8 cellular contexts compared by ENCODE assay signal in genomic region chr1:151196292-151196800, GRCh38. TPM values are rescaled to one million over a fixed set of nuclear protein-coding genes. Genes with fewer than 3 reads are reported as not detected.
DNase-seq lines count a peak whose midpoint lies in the region; ATAC-seq and TF ChIP-seq lines count a peak whose summit lies in the region.

No MANE protein-coding gene starts in this region.

- H3K4me3 ChIP-seq in GM06990 (replicated peaks; ENCODE audit: low read depth, low read length), result peak overlapping the region; percentile 37
- H3K4me3 ChIP-seq in smooth muscle cell, result peak overlapping the region; percentile 12

- H3K27me3 ChIP-seq in GM06990 (replicated peaks; ENCODE audit: control insufficient read depth, insufficient read depth, low read length) (no peaks in the 10 kb centered on the region), smooth muscle cell (ENCODE audit: low read depth) (no peaks in the 10 kb centered on the region)

- H3K4me1 ChIP-seq in smooth muscle cell (ENCODE audit: low read depth), result peaks cover 8% of the 10 kb centered on the region

- 65% methylated on average over 14 of the region's 14 CpGs for WGBS in smooth muscle cell (ENCODE audit: low lambda C conversion rate)

- H3K79me2 ChIP-seq in smooth muscle cell (ENCODE audit: low read depth), result peaks cover 21% of the 10 kb centered on the region

- TF ChIP-seq CTCF in GM06990 (IDR thresholded peaks at IDR 0.05; ENCODE audit: insufficient read depth, low read length, poor library complexity, severe bottlenecking) (peak; percentile 49), smooth muscle cell (IDR thresholded peaks at IDR 0.05; ENCODE audit: borderline replicate concordance, insufficient read depth, poor library complexity, severe bottlenecking) (peak; percentile 45)

- H3K4me2 ChIP-seq in smooth muscle cell, result peak overlapping the region; percentile 49

- ATAC-seq in HG02938 (IDR thresholded peaks at IDR 0.05; ENCODE audit: unreplicated experiment) (no peak), GM19463 (IDR thresholded peaks at IDR 0.05; ENCODE audit: unreplicated experiment) (no peak)

- H4K20me1 ChIP-seq in smooth muscle cell (ENCODE audit: low read depth), result peaks cover 19% of the 10 kb centered on the region

- DNase-seq in GM06990 (ENCODE audit: extremely low read depth, insufficient read length) (peak; percentile 33), NCI-H187 treated with DMSO at 0.1 percent for 48 hours (lab: John Stamatoyannopoulos, UW) (peak; percentile 93), T-helper 1 cell (peak in 4 of 5 donors; percentile 34 to 71 (median 46)), brain pericyte (ENCODE audit: low read depth, low spot score) (peak; percentile 61), inferior parietal cortex (ENCODE audit: extremely low spot score) (peak; percentile 91), smooth muscle cell (lab: John Stamatoyannopoulos, UW; ENCODE audit: unreplicated experiment) (no peak)

- H3K9ac ChIP-seq in smooth muscle cell (ENCODE audit: low read depth), result peak overlapping the region; percentile 51

- H3K27ac ChIP-seq in smooth muscle cell (ENCODE audit: low read depth), result peak overlapping the region; percentile 86

- peaks cover 6% of the 10 kb centered on the region for H3F3A ChIP-seq in smooth muscle cell (ENCODE audit: low read depth)

- H3K9me3 ChIP-seq in smooth muscle cell (replicated peaks; ENCODE audit: low read depth), result no peaks in the 10 kb centered on the region

- H3K36me3 ChIP-seq in GM06990 (ENCODE audit: control insufficient read depth, insufficient read depth, low read length) (no peaks in the 10 kb centered on the region), smooth muscle cell (ENCODE audit: low read depth) (no peaks in the 10 kb centered on the region)

- peak overlapping the region; percentile 51 for H2AFZ ChIP-seq in smooth muscle cell (ENCODE audit: low read depth)

RNA-seq across cellular contexts. Expression of gene PIP5K1A, which starts 2.0 kb away (rescaled TPM):
- 54.6 and 78.2 TPM in 2 replicates for total RNA-seq in smooth muscle cell
- polyA plus RNA-seq in smooth muscle cell, result 24.1 and 25.8 TPM in 2 replicates

RNA-seq across cellular contexts. Expression of gene VPS72, which starts 6.3 kb away (rescaled TPM):
- 35.0 and 44.9 TPM in 2 replicates for total RNA-seq in smooth muscle cell
- polyA plus RNA-seq in smooth muscle cell, result 57.9 and 74.1 TPM in 2 replicates

RNA-seq across cellular contexts. Expression of gene TMOD4, which starts 20.6 kb away (rescaled TPM):
- not detected in 2 replicates for total RNA-seq in smooth muscle cell
- polyA plus RNA-seq in smooth muscle cell, result 0.37 TPM in 1 of 2 replicates, not detected in the other

RNA-seq across cellular contexts. Expression of gene SCNM1, which starts 30.4 kb away (rescaled TPM):
- 49.7 and 58.6 TPM in 2 replicates for total RNA-seq in smooth muscle cell
- polyA plus RNA-seq in smooth muscle cell, result 94.8 and 105 TPM in 2 replicates

RNA-seq across cellular contexts. Expression of gene LYSMD1, which starts 30.6 kb away (rescaled TPM):
- 9.7 and 17.8 TPM in 2 replicates for total RNA-seq in smooth muscle cell
- 1.9 and 2.5 TPM in 2 replicates for polyA plus RNA-seq in smooth muscle cell
